Comparison of ENCODE assay signal across 8 cellular contexts in the genomic region with DNA sequence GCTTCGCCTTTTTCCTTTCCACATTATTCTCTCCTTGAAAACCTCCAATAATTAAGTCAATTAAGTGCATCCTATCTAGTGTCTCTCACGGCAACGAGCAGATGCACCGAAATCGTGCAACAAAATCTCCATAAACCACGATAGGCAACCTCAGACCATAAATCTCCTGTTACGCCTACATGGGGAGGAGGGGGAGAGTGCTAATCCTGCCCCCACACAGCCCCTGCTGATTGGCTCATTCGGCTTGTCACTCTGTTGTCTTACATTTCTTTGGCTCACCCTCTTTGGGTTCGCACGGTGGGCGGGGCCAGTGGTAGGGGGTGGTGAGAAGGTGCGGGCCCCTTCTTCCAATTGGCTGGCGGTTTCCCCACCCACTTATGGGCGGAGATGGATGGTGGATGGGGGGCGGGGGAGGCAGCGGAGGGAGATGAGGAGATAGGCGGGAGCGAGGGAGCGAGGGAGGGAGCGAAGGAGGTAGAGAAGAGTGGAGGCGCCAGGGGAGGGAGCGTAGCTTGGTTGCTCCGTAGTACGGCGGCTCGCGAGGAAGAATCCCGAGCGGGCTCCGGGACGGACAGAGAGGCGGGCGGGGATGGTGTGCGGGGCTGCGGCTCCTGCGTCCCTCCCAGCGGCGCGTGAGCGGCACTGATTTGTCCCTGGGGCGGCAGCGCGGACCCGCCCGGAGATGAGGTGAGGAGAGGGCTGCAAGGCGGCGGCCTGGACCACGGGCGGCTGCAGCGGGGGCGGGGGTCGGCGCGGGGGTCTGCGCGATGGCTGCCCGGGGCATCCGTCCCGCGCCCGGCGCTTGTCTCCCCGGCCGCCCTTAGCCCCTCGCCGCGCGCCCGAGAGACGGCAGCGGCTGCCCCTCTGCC. TPM values are rescaled to one million over a fixed set of nuclear protein-coding genes. Genes with fewer than 3 reads are reported as not detected.
DNase-seq lines count a peak whose midpoint lies in the region; ATAC-seq and TF ChIP-seq lines count a peak whose summit lies in the region.

A gene (plus strand): TSS at position 475 of the 869 bp plus-strand sequence. CDS start 76,328 bp downstream, outside the sequence.

- ATAC-seq in GM19452 (IDR thresholded peaks at IDR 0.05; ENCODE audit: unreplicated experiment), result peak; percentile 82
- peak; percentile 75 for ATAC-seq in HG03575 (IDR thresholded peaks at IDR 0.05; ENCODE audit: extremely low read depth, insufficient number of reproducible peaks, low FRiP score, unreplicated experiment)
- ATAC-seq in right lobe of liver, result peak; percentile 79 to 93 (median 82)

- intact Hi-C loops in dorsolateral prefrontal cortex (cut with DNase I), result loop anchor here (2.0 to 10.0 kb wide), 5 partner anchors 53 to 870 kb away; a partner anchor contains a TSS
- intact Hi-C loops in right lobe of liver (cut with DNase I), result no loop called here

- H3K4me3 Mint-ChIP-seq in activated CD4-positive, alpha-beta memory T cell treated with anti-CD3 and anti-CD28 coated beads, Interleukin-2, amount 10 ng/mL, durations not matched to agents 7 days and 5 days, result peak within 1 kb of the TSS; percentile 91

- peak; percentile 100 for DNase-seq in NCI-H82 (lab: John Stamatoyannopoulos, UW)
- DNase-seq in activated CD4-positive, alpha-beta memory T cell treated with anti-CD3 and anti-CD28 coated beads, Interleukin-2, amount 10 ng/mL, durations not matched to agents 7 days and 5 days, result peak; percentile 100
- peak; percentile 100 for DNase-seq in dorsolateral prefrontal cortex
- peak; percentile 100 for DNase-seq in right lobe of liver
- peak; percentile 100 for DNase-seq in stimulated activated CD4-positive, alpha-beta T cell treated with anti-CD3 and anti-CD28 coated beads, Interleukin-4, amount 100 ng/mL, for 24 hours

- peaks cover 3% of the 10 kb centered on the region for H3K36me3 Mint-ChIP-seq in activated CD4-positive, alpha-beta memory T cell treated with anti-CD3 and anti-CD28 coated beads, Interleukin-2, amount 10 ng/mL, durations not matched to agents 7 days and 5 days (ENCODE audit: low read depth)

- no peaks in the 10 kb centered on the region for H3K9me3 ChIP-seq in right lobe of liver

- POLR2A ChIA-PET in activated CD4-positive, alpha-beta memory T cell treated with anti-CD3 and anti-CD28 coated beads, Interleukin-2, amount 10 ng/mL, durations not matched to agents 7 days and 5 days (lab: Charles Lee), result interaction anchor here (1.4 kb wide), 1 partner anchor 99 kb away, joined by 3 read pairs; a partner anchor contains a TSS

- peaks cover 25% of the 10 kb centered on the region for H3K27me3 Mint-ChIP-seq in activated CD4-positive, alpha-beta memory T cell treated with anti-CD3 and anti-CD28 coated beads, Interleukin-2, amount 10 ng/mL, durations not matched to agents 7 days and 5 days

- no peaks in the 10 kb centered on the region for H3K36me3 ChIP-seq in right lobe of liver

- H3K9me3 Mint-ChIP-seq in activated CD4-positive, alpha-beta memory T cell treated with anti-CD3 and anti-CD28 coated beads, Interleukin-2, amount 10 ng/mL, durations not matched to agents 7 days and 5 days, result no peaks in the 10 kb centered on the region

- H3K4me1 Mint-ChIP-seq in activated CD4-positive, alpha-beta memory T cell treated with anti-CD3 and anti-CD28 coated beads, Interleukin-2, amount 10 ng/mL, durations not matched to agents 7 days and 5 days, result peaks cover 25% of the 10 kb centered on the region

- 0% methylated on average over 25 of the region's 71 CpGs for WGBS in right lobe of liver (ENCODE audit: insufficient coverage, low coverage, low lambda C conversion rate, missing lambda C conversion rate)

- CTCF ChIA-PET in activated CD4-positive, alpha-beta memory T cell treated with anti-CD3 and anti-CD28 coated beads, Interleukin-2, amount 10 ng/mL, durations not matched to agents 7 days and 5 days (lab: Charles Lee), result interaction anchor here (1.5 kb wide), 1 partner anchor 36 kb away, joined by 4 read pairs; no protein-coding TSS in a partner anchor

- peak; percentile 96 for TF ChIP-seq POLR2A in right lobe of liver (IDR thresholded peaks at IDR 0.05)

- peak within 1 kb of the TSS; percentile 64 to 99 (median 87) for H3K4me3 ChIP-seq in dorsolateral prefrontal cortex
- H3K4me3 ChIP-seq in right lobe of liver, result peak within 1 kb of the TSS; percentile 76 to 86 (median 85)

- no peak for TF ChIP-seq CTCF in C4-2B (conservative IDR thresholded peaks at IDR 0.05)
- peak in 11 of 56 donors; percentile 4 to 32 (median 14) for TF ChIP-seq CTCF in dorsolateral prefrontal cortex (IDR thresholded peaks at IDR 0.05 in 54 of 56, conservative IDR thresholded peaks at IDR 0.05 in 2 of 56; ENCODE audit: low read depth in 1 of 56, partially characterized antibody in 56 of 56)
- TF ChIP-seq CTCF in right lobe of liver (IDR thresholded peaks at IDR 0.05), result no peak

- H3K27ac Mint-ChIP-seq in activated CD4-positive, alpha-beta memory T cell treated with anti-CD3 and anti-CD28 coated beads, Interleukin-2, amount 10 ng/mL, durations not matched to agents 7 days and 5 days, result peak within 1 kb of the TSS; percentile 97

- H3K4me1 ChIP-seq in right lobe of liver, result peaks cover 0 to 32% (median 13%) of the 10 kb centered on the region in 4 donors

- H3K27ac ChIP-seq in C4-2B (peak within 1 kb of the TSS; percentile 81), dorsolateral prefrontal cortex (peak within 1 kb of the TSS; percentile 84 to 100 (median 96)), right lobe of liver (peak within 1 kb of the TSS; percentile 75 to 87 (median 82))

- H3K27me3 ChIP-seq in dorsolateral prefrontal cortex, result no peaks in the 10 kb centered on the region
- no peaks in the 10 kb centered on the region for H3K27me3 ChIP-seq in right lobe of liver

RNA-seq across cellular contexts. Expression of the gene that starts here (rescaled TPM):
- total RNA-seq in activated CD4-positive, alpha-beta memory T cell treated with anti-CD3 and anti-CD28 coated beads, Interleukin-2, amount 10 ng/mL, durations not matched to agents 7 days and 5 days, result 1 to 10 TPM; 2.7 to 4.0 TPM
- total RNA-seq in dorsolateral prefrontal cortex (100 to 1,000 TPM in 91 of 120 experiments, 10 to 100 TPM in 29; 55.2 to 156 (median 114) TPM), right lobe of liver (10 to 100 TPM; 27.8 to 63.1 (median 33.8) TPM)

Comparison
In these comparisons a context has a peak if more than half of its experiments do, and no peak if none do; other contexts are left out.
1. Peak in every context shown above with its lines: DNase-seq, ATAC-seq, H3K4me3 ChIP-seq and H3K27ac ChIP-seq.
2. RNA of the gene that starts here (total RNA-seq): 55.2 to 156 TPM in dorsolateral prefrontal cortex and 27.8 to 63.1 TPM in right lobe of liver; 2.7 to 4.0 TPM in activated CD4-positive, alpha-beta memory T cell treated with anti-CD3 and anti-CD28 coated beads, Interleukin-2, amount 10 ng/mL, durations not matched to agents 7 days and 5 days; every median in the first group is over 4 times any median in the second.
3. intact Hi-C loops: an anchor here in dorsolateral prefrontal cortex (2.0 to 10.0 kb wide); none called in right lobe of liver.